Comparison of ENCODE assay signal across 15 cellular contexts in genomic region chr22:33657670-33658069, GRCh38.
DNase-seq lines count a peak whose midpoint lies in the region; ATAC-seq and TF ChIP-seq lines count a peak whose summit lies in the region.
"Had no signal": no experiment of that assay in that cellular context is flagged by ENCODE, and none has a peak within 500 bp of the region (broad histone marks: within the 10 kb centered on the region; RNA-seq: fewer than 3 reads in every experiment).

No MANE protein-coding gene starts in this region.

- ATAC-seq in Right ventricle myocardium inferior (peak; percentile 25), left cardiac atrium (no peak), PC-3 (no peak), GM19467 (IDR thresholded peaks at IDR 0.05; ENCODE audit: unreplicated experiment) (no peak)
- ATAC-seq: CD8-positive, alpha-beta T cell; GM23338 had no signal

- no peaks in the 10 kb centered on the region for H3K79me2 ChIP-seq in PC-3 (ENCODE audit: low read length)
- H3K79me2 ChIP-seq in Karpas-422 (ENCODE audit: low read length), result no peaks in the 10 kb centered on the region

- H3K9me2 ChIP-seq in PC-3 (replicated peaks; ENCODE audit: low read length) (no peaks in the 10 kb centered on the region), Karpas-422 (replicated peaks; ENCODE audit: insufficient read depth, low read length) (no peaks in the 10 kb centered on the region)

- POLR2A ChIA-PET in PC-3 (lab: Charles Lee; ENCODE audit: unreplicated experiment), result no interaction called here

- no peak overlapping the region for H3K4me3 Mint-ChIP-seq in progenitor cell of endocrine pancreas (ENCODE audit: low read depth)
- H3K4me3 Mint-ChIP-seq: CD14-positive monocyte; CD8-positive, alpha-beta T cell; GM23338 had no signal

- peaks cover 29% of the 10 kb centered on the region for H3K4me1 Mint-ChIP-seq in progenitor cell of endocrine pancreas (ENCODE audit: low read depth)
- H3K4me1 Mint-ChIP-seq: CD14-positive monocyte had no signal

- H3K27ac Mint-ChIP-seq in progenitor cell of endocrine pancreas, result peak overlapping the region; percentile 30
- H3K27ac Mint-ChIP-seq: CD14-positive monocyte; CD8-positive, alpha-beta T cell had no signal

- H3K27me3 Mint-ChIP-seq in progenitor cell of endocrine pancreas, result no peaks in the 10 kb centered on the region

- H2AFZ ChIP-seq in PC-3 (ENCODE audit: low read length) (no peak overlapping the region), Karpas-422 (ENCODE audit: low read length) (no peak overlapping the region)
- H2AFZ ChIP-seq: GM23338 had no signal

- no peaks in the 10 kb centered on the region for H3K9me3 ChIP-seq in right atrium auricular region
- no peaks in the 10 kb centered on the region for H3K9me3 ChIP-seq in PC-3 (ENCODE audit: low read length)
- H3K9me3 ChIP-seq in Karpas-422 (ENCODE audit: low read length), result no peaks in the 10 kb centered on the region

- no peak overlapping the region for H3K4me2 ChIP-seq in PC-3 (ENCODE audit: low read length)
- H3K4me2 ChIP-seq in Karpas-422 (ENCODE audit: low read depth, low read length, poor library complexity, severe bottlenecking), result no peak overlapping the region
- H3K4me2 ChIP-seq: GM23338 had no signal

- H3K36me3 ChIP-seq in right atrium auricular region, result no peaks in the 10 kb centered on the region
- no peaks in the 10 kb centered on the region for H3K36me3 ChIP-seq in PC-3 (ENCODE audit: low read depth, low read length)
- no peaks in the 10 kb centered on the region for H3K36me3 ChIP-seq in Karpas-422 (ENCODE audit: insufficient read depth, low read length)

- H3K9ac ChIP-seq in PC-3 (ENCODE audit: low read length), result no peak overlapping the region
- H3K9ac ChIP-seq in Karpas-422 (ENCODE audit: low read length), result no peak overlapping the region

- H3F3A ChIP-seq in PC-3 (ENCODE audit: low read length, unreplicated experiment), result no peaks in the 10 kb centered on the region

- H3K4me3 ChIP-seq in right atrium auricular region (no peak overlapping the region), PC-3 (ENCODE audit: low read length) (no peak overlapping the region), Karpas-422 (ENCODE audit: low read length) (no peak overlapping the region)
- H3K4me3 ChIP-seq: GM23338 had no signal

- peaks cover 0 to 25% of the 10 kb centered on the region in 2 donors for H3K4me1 ChIP-seq in right atrium auricular region
- H3K4me1 ChIP-seq in PC-3 (ENCODE audit: insufficient read depth, low read length), result no peaks in the 10 kb centered on the region
- no peaks in the 10 kb centered on the region for H3K4me1 ChIP-seq in Karpas-422 (ENCODE audit: low read length)

- H3K9me3 Mint-ChIP-seq in progenitor cell of endocrine pancreas (ENCODE audit: low read depth), result no peaks in the 10 kb centered on the region
- H3K9me3 Mint-ChIP-seq: GM23338 had no signal

- H3K27ac ChIP-seq in right atrium auricular region (peak overlapping the region; percentile 32 to 62), PC-3 (ENCODE audit: low read length) (no peak overlapping the region), Karpas-422 (ENCODE audit: low read length) (no peak overlapping the region)
- H3K27ac ChIP-seq: 22Rv1 had no signal

- TF ChIP-seq CTCF in right atrium auricular region (IDR thresholded peaks at IDR 0.05) (no peak), progenitor cell of endocrine pancreas (IDR thresholded peaks at IDR 0.05; ENCODE audit: unreplicated experiment) (no peak), PC-3 (conservative IDR thresholded peaks at IDR 0.05; ENCODE audit: low read depth, low read length) (no peak)

- intact Hi-C loops in Right ventricle myocardium inferior (cut with DNase I) (loop anchor here (2.0 to 5.0 kb wide), 2 partner anchors 140 to 265 kb away; no protein-coding TSS in a partner anchor), left cardiac atrium (cut with DNase I) (no loop called here), PC-3 (cut with micrococcal nuclease) (no loop called here)

- DNase-seq in Right ventricle myocardium inferior (ENCODE audit: missing footprints) (no peak), left cardiac atrium (no peak), right atrium auricular region (ENCODE audit: low spot score) (no peak), progenitor cell of endocrine pancreas (ENCODE audit: low spot score, unreplicated experiment) (no peak), PC-3 (no peak), Karpas-422 (no peak)
- DNase-seq: CD8-positive, alpha-beta T cell; COR-L47; DMS153; EL; H7 had no signal

- no peaks in the 10 kb centered on the region for H4K20me1 ChIP-seq in PC-3 (ENCODE audit: low read length)
- H4K20me1 ChIP-seq in Karpas-422 (ENCODE audit: insufficient read depth, low read depth, low read length), result no peaks in the 10 kb centered on the region

- no TSS peak for BruUV-seq in PC-3 (replicated peaks; lab: Mats Ljungman, UMichigan)

- peaks cover 25% of the 10 kb centered on the region for H3K36me3 Mint-ChIP-seq in progenitor cell of endocrine pancreas (ENCODE audit: insufficient read depth)
- H3K36me3 Mint-ChIP-seq: CD14-positive monocyte; CD8-positive, alpha-beta T cell had no signal

- no peaks in the 10 kb centered on the region for H3K27me3 ChIP-seq in right atrium auricular region
- H3K27me3 ChIP-seq in PC-3 (ENCODE audit: low read length), result no peaks in the 10 kb centered on the region
- H3K27me3 ChIP-seq in Karpas-422 (ENCODE audit: low read length), result no peaks in the 10 kb centered on the region; the same call in 1 of the 2 replicates

- CTCF ChIA-PET in PC-3 (lab: Charles Lee), result no interaction called here

Comparison
In these comparisons a context has a peak if more than half of its experiments do, and no peak if none do; other contexts are left out.
1. H3K27ac ChIP-seq: peak in right atrium auricular region (2 of 2); none in PC-3 (single experiment) and Karpas-422 (single experiment).